19 cellular contexts compared by ENCODE assay signal in genomic region chr22:29788339-29789279, GRCh38.
"Had no signal": no experiment of that assay in that cellular context is flagged by ENCODE, and none has a peak within 500 bp of the region (broad histone marks: within the 10 kb centered on the region; RNA-seq: fewer than 3 reads in every experiment).

No MANE protein-coding gene starts in this region.

- H3K27ac ChIP-seq: coronary artery, upper lobe of right lung had no signal

- H3K9me3 Mint-ChIP-seq: activated naive CD4-positive, alpha-beta T cell treated with anti-CD3 and anti-CD28 coated beads, Interleukin-2, amount 10 ng/mL, durations not matched to agents 7 days and 5 days; central memory CD8-positive, alpha-beta T cell; naive B cell; T-helper 2 cell treated with Interferon-gamma antibody and Interleukin-4, amounts not matched to agents 5 μg/mL and 100 μg/mL, for 36 hours had no signal

- H3K27me3 Mint-ChIP-seq: activated naive CD4-positive, alpha-beta T cell treated with anti-CD3 and anti-CD28 coated beads, Interleukin-2, amount 10 ng/mL, durations not matched to agents 7 days and 5 days; central memory CD8-positive, alpha-beta T cell; naive B cell had no signal

- FAIRE-seq: keratinocyte, small intestine had no signal

- H3K27me3 ChIP-seq: stomach, testis, upper lobe of right lung had no signal

- ATAC-seq: activated CD4-positive, CD25-positive, alpha-beta regulatory T cell treated with anti-CD3 and anti-CD28 coated beads, Interleukin-2, amount 50 U/mL, for 24 hours; right cardiac atrium; upper lobe of right lung had no signal

- H3K4me3 Mint-ChIP-seq: activated naive CD4-positive, alpha-beta T cell treated with anti-CD3 and anti-CD28 coated beads, Interleukin-2, amount 10 ng/mL, durations not matched to agents 7 days and 5 days; central memory CD8-positive, alpha-beta T cell; T-helper 2 cell treated with Interferon-gamma antibody and Interleukin-4, amounts not matched to agents 5 μg/mL and 100 μg/mL, for 36 hours had no signal

- H3K9me3 ChIP-seq: prostate gland, stomach, testis, upper lobe of right lung had no signal

- H3K4me1 Mint-ChIP-seq: activated naive CD4-positive, alpha-beta T cell treated with anti-CD3 and anti-CD28 coated beads, Interleukin-2, amount 10 ng/mL, durations not matched to agents 7 days and 5 days; central memory CD8-positive, alpha-beta T cell had no signal

- DNase-seq: activated CD4-positive, alpha-beta T cell treated with anti-CD3 and anti-CD28 coated beads, Interleukin-2, amount 50 U/mL, for 1 hour; activated naive CD4-positive, alpha-beta T cell treated with anti-CD3 and anti-CD28 coated beads, Interleukin-2, amount 10 ng/mL, durations not matched to agents 7 days and 5 days; activated T-cell treated with anti-CD3 and anti-CD28 coated beads, Interleukin-2, amount 50 U/mL, for 1 hour; foreskin fibroblast; hippocampal formation; naive B cell; right cardiac atrium; small intestine; stimulated activated CD4-positive, alpha-beta T cell treated with anti-CD3 and anti-CD28 coated beads, Interleukin-4, amount 100 ng/mL, for 4 hours; stimulated activated CD8-positive, alpha-beta memory T cell treated with anti-CD3 and anti-CD28 coated beads, Interleukin-4, amount 100 ng/mL, for 48 hours; stomach; testis; upper lobe of right lung had no signal

- H3K4me3 ChIP-seq: coronary artery, prostate gland, stomach, testis, upper lobe of right lung had no signal

- H3K27ac Mint-ChIP-seq: activated naive CD4-positive, alpha-beta T cell treated with anti-CD3 and anti-CD28 coated beads, Interleukin-2, amount 10 ng/mL, durations not matched to agents 7 days and 5 days; T-helper 2 cell treated with Interferon-gamma antibody and Interleukin-4, amounts not matched to agents 5 μg/mL and 100 μg/mL, for 36 hours had no signal
